In genomic region chr2:171852489-171852888, GRCh38 we compare ENCODE assay signal across 19 cellular contexts.
"Had no signal": no experiment of that assay in that cellular context is flagged by ENCODE, and none has a peak within 500 bp of the region (broad histone marks: within the 10 kb centered on the region; RNA-seq: fewer than 3 reads in every experiment).

No MANE protein-coding gene starts in this region.

- DNase-seq: activated CD4-positive, alpha-beta T cell treated with anti-CD3 and anti-CD28 coated beads, Interleukin-2, amount 10 ng/mL, durations not matched to agents 7 days and 5 days; activated CD4-positive, CD25-positive, alpha-beta regulatory T cell treated with anti-CD3 and anti-CD28 coated beads, Interleukin-2, amount 50 U/mL, for 72 hours; activated CD8-positive, alpha-beta memory T cell treated with anti-CD3 and anti-CD28 coated beads, Interleukin-2, amount 10 ng/mL, durations not matched to agents 7 days and 5 days; activated CD8-positive, alpha-beta T cell treated with anti-CD3 and anti-CD28 coated beads for 36 hours; activated effector memory CD4-positive, alpha-beta T cell treated with anti-CD3 and anti-CD28 coated beads, Interleukin-2, amount 50 U/mL, for 16 hours; activated naive CD4-positive, alpha-beta T cell treated with anti-CD3 and anti-CD28 coated beads, Interleukin-2, amount 10 ng/mL, durations not matched to agents 7 days and 5 days; activated T-cell treated with anti-CD3 and anti-CD28 coated beads for 4 hours; effector memory CD4-positive, alpha-beta T cell; heart right ventricle; lower lobe of right lung; mesendoderm; naive thymus-derived CD8-positive, alpha-beta T cell; retina; stimulated activated CD4-positive, alpha-beta T cell treated with anti-CD3 and anti-CD28 coated beads, Interleukin-4, amount 100 ng/mL, for 24 hours; stimulated activated naive CD4-positive, alpha-beta T cell treated with Interleukin-2 at 50 U/mL for 16 hours; WERI-Rb-1 had no signal

- H3K4me3 ChIP-seq: heart right ventricle, lower lobe of right lung, neural progenitor cell, thoracic aorta, vagina had no signal

- H3K9ac ChIP-seq: neural progenitor cell had no signal

- H3K4me1 ChIP-seq: lower lobe of right lung, vagina had no signal

- H3K9me3 ChIP-seq: heart right ventricle, lower lobe of right lung, thoracic aorta, vagina had no signal

- H3K36me3 ChIP-seq: neural progenitor cell, thoracic aorta had no signal

- ATAC-seq: activated CD8-positive, alpha-beta memory T cell treated with anti-CD3 and anti-CD28 coated beads, Interleukin-2, amount 10 ng/mL, durations not matched to agents 7 days and 5 days; activated CD8-positive, alpha-beta T cell treated with anti-CD3 and anti-CD28 coated beads for 36 hours; lower lobe of right lung; naive thymus-derived CD8-positive, alpha-beta T cell had no signal

- H3K27ac ChIP-seq: lower lobe of right lung, neural progenitor cell, thoracic aorta, vagina, WERI-Rb-1 had no signal

- H3K27me3 ChIP-seq: heart right ventricle, neural progenitor cell, vagina had no signal
